ENCODE assay signal across 1 cellular context in genomic region chr17:10633738-10634379, GRCh38.
TF ChIP-seq lines count a peak whose summit lies in the region.

No MANE protein-coding gene starts in this region.

TF ChIP-seq in GM12878, 131 proteins besides CTCF, POLR2A, EP300 and RAD21 (continued from another document):
- TF ChIP-seq NKRF (conservative IDR thresholded peaks at IDR 0.05) (no peak), SUZ12 (IDR thresholded peaks at IDR 0.05; ENCODE audit: unreplicated experiment) (no peak), ETV6 (conservative IDR thresholded peaks at IDR 0.05 in 1 of 2, IDR thresholded peaks at IDR 0.05 in 1 of 2; ENCODE audit: borderline replicate concordance in 1 of 2, low read depth in 1 of 2) (peak in 1 of 2 experiments; percentile 60; a peak in 1 of 4 replicates), SREBF2 (IDR thresholded peaks at IDR 0.05; ENCODE audit: low read length) (no peak), NRF1 (conservative IDR thresholded peaks at IDR 0.05; ENCODE audit: low read depth, low read length) (no peak), CHD2 (IDR thresholded peaks at IDR 0.05; ENCODE audit: borderline replicate concordance, low read depth, low read length) (0 out of 2 replicates have a peak, but pooled peaks have one; percentile 17), GATAD2B (conservative IDR thresholded peaks at IDR 0.05; ENCODE audit: low read depth) (no peak), NBN (IDR thresholded peaks at IDR 0.05) (no peak), RBBP5 (conservative IDR thresholded peaks at IDR 0.05) (no peak)
